Comparison of ENCODE assay signal across 22 cellular contexts in genomic region chr5:94709277-94709676, GRCh38.
"Had no signal": no experiment of that assay in that cellular context is flagged by ENCODE, and none has a peak within 500 bp of the region (broad histone marks: within the 10 kb centered on the region; RNA-seq: fewer than 3 reads in every experiment).

No MANE protein-coding gene starts in this region.

- H3K27me3 ChIP-seq: colonic mucosa, esophagus muscularis mucosa, foreskin keratinocyte, heart right ventricle, neural progenitor cell, testis, tibial artery had no signal

- H3K27ac ChIP-seq: colonic mucosa, esophagus muscularis mucosa, foreskin keratinocyte, heart right ventricle, lower lobe of right lung, neural progenitor cell, testis, tibial artery had no signal

- H3K9ac ChIP-seq: neural progenitor cell had no signal

- DNase-seq: colonic mucosa; effector CD8-positive, alpha-beta T cell; endodermal cell; foreskin keratinocyte; glutamatergic neuron; heart right ventricle; hippocampal formation; left cardiac atrium; left ventricle myocardium superior; lower lobe of right lung; natural killer cell; stimulated activated CD4-positive, alpha-beta T cell treated with anti-CD3 and anti-CD28 coated beads, Interleukin-2, amount 100 ng/mL, for 24 hours; stimulated activated CD4-positive, alpha-beta T cell treated with anti-CD3 and anti-CD28 coated beads, Interleukin-4, amount 100 ng/mL, for 24 hours; stimulated activated naive CD8-positive, alpha-beta T cell treated with anti-CD3 and anti-CD28 coated beads, Interleukin-15, Interleukin-2, amounts not matched to agents 100 U/mL and 50 U/mL, for 24 hours; substantia nigra; testis; tibial artery had no signal

- H3K9me3 ChIP-seq: colonic mucosa, esophagus muscularis mucosa, heart right ventricle, lower lobe of right lung, testis, tibial artery had no signal

- H3K4me3 ChIP-seq: colonic mucosa, esophagus muscularis mucosa, heart right ventricle, lower lobe of right lung, neural progenitor cell, testis, tibial artery had no signal

- ATAC-seq: foreskin keratinocyte; heart right ventricle; left cardiac atrium; left ventricle myocardium superior; lower lobe of right lung; natural killer cell; sciatic nerve; stimulated activated memory B cell treated with anti-CD40 and anti-IgM and Interleukin-4, amounts not matched to agents 10 μg/mL and 1 μg/mL and 100 μg/mL, for 72 hours; stimulated activated naive CD8-positive, alpha-beta T cell treated with anti-CD3 and anti-CD28 coated beads, Interleukin-15, Interleukin-2, amounts not matched to agents 100 U/mL and 50 U/mL, for 24 hours had no signal

- H2AFZ ChIP-seq: neural progenitor cell had no signal

- H3K36me3 ChIP-seq: colonic mucosa had no signal

- H3K4me1 ChIP-seq: colonic mucosa, esophagus muscularis mucosa, heart right ventricle, lower lobe of right lung, tibial artery had no signal

- FAIRE-seq: islet of Langerhans had no signal

- H3K4me2 ChIP-seq: neural progenitor cell had no signal
